In genomic region chr1:8395433-8395866, GRCh38 we compare ENCODE assay signal across 8 cellular contexts.
DNase-seq lines count a peak whose midpoint lies in the region; ATAC-seq and TF ChIP-seq lines count a peak whose summit lies in the region.

No MANE protein-coding gene starts in this region.

- H3K9me3 ChIP-seq in left ventricle myocardium inferior (replicated peaks): no peaks in the 10 kb centered on the region
- no peaks in the 10 kb centered on the region for H3K9me3 ChIP-seq in T-helper 17 cell (ENCODE audit: control insufficient read depth, low read length, poor library complexity, severe bottlenecking)
- no peaks in the 10 kb centered on the region for H3K9me3 ChIP-seq in right lobe of liver
- H3K9me3 ChIP-seq in upper lobe of left lung: no peaks in the 10 kb centered on the region

- H3K4me1 Mint-ChIP-seq in T-helper 17 cell: peaks cover 61% of the 10 kb centered on the region

- WGBS in right lobe of liver (ENCODE audit: insufficient coverage, low coverage, low lambda C conversion rate, missing lambda C conversion rate): 32% methylated on average over 2 of the region's 2 CpGs
- 2 to 8% methylated on average over 2 of the region's 2 CpGs for WGBS in upper lobe of left lung, 2 donors

- TF ChIP-seq CTCF in left ventricle myocardium inferior (IDR thresholded peaks at IDR 0.05; ENCODE audit: borderline replicate concordance) (no peak), right lobe of liver (IDR thresholded peaks at IDR 0.05) (no peak), upper lobe of left lung (IDR thresholded peaks at IDR 0.05) (no peak)

- H3K36me3 ChIP-seq in left ventricle myocardium inferior: no peaks in the 10 kb centered on the region
- H3K36me3 ChIP-seq in right lobe of liver: peaks cover 0 to 4% (median 0%) of the 10 kb centered on the region in 4 donors
- H3K36me3 ChIP-seq in upper lobe of left lung: peaks cover 0 to 18% (median 0%) of the 10 kb centered on the region in 4 donors

- peak overlapping the region; percentile 89 for H3K27ac ChIP-seq in left ventricle myocardium inferior (replicated peaks)
- H3K27ac ChIP-seq in right lobe of liver: no peak overlapping the region
- peak overlapping the region; percentile 55 to 70 (median 63) for H3K27ac ChIP-seq in upper lobe of left lung
- no peak overlapping the region for H3K27ac ChIP-seq in substantia nigra (ENCODE audit: low read depth, low read length, poor library complexity, severe bottlenecking)

- intact Hi-C loops in left ventricle myocardium inferior (cut with micrococcal nuclease): no loop called here
- intact Hi-C loops in Right ventricle myocardium superior (cut with DNase I): no loop called here
- intact Hi-C loops in right lobe of liver (cut with DNase I): no loop called here

- H3K27ac Mint-ChIP-seq in T-helper 17 cell: peak overlapping the region; percentile 95

- DNase-seq in left ventricle myocardium inferior (no peak), Right ventricle myocardium superior (no peak), T-helper 17 cell (no peak), right lobe of liver (peak in 1 of 3 donors; percentile 37), upper lobe of left lung (no peak), substantia nigra (lab: John Stamatoyannopoulos, UW) (no peak), NCI-H1092 treated with DMSO at 0.1 percent for 48 hours (lab: John Stamatoyannopoulos, UW) (no peak)
- no peak for DNase-seq in activated CD4-positive, CD25-positive, alpha-beta regulatory T cell (lab: John Stamatoyannopoulos, UW)

- peak overlapping the region; percentile 84 for H3K4me3 Mint-ChIP-seq in T-helper 17 cell

- peaks cover 95% of the 10 kb centered on the region for H3K4me1 ChIP-seq in left ventricle myocardium inferior
- peaks cover under 1 to 10% (median 6%) of the 10 kb centered on the region in 4 donors for H3K4me1 ChIP-seq in right lobe of liver
- peaks cover 57 to 69% (median 59%) of the 10 kb centered on the region in 4 donors for H3K4me1 ChIP-seq in upper lobe of left lung

- H3K27me3 ChIP-seq in left ventricle myocardium inferior (ENCODE audit: low read depth) (no peaks in the 10 kb centered on the region), right lobe of liver (no peaks in the 10 kb centered on the region), upper lobe of left lung (no peaks in the 10 kb centered on the region)

- no peaks in the 10 kb centered on the region for H3K27me3 Mint-ChIP-seq in T-helper 17 cell

- peaks cover 7% of the 10 kb centered on the region for H3K36me3 Mint-ChIP-seq in T-helper 17 cell (ENCODE audit: low read depth)

- H3K4me3 ChIP-seq in left ventricle myocardium inferior: no peak overlapping the region
- no peak overlapping the region for H3K4me3 ChIP-seq in right lobe of liver
- peak overlapping the region in 2 of 4 donors; percentile 15 to 18 for H3K4me3 ChIP-seq in upper lobe of left lung

- TF ChIP-seq EP300 in upper lobe of left lung (IDR thresholded peaks at IDR 0.05): no peak

- no peak for TF ChIP-seq POLR2A in right lobe of liver (IDR thresholded peaks at IDR 0.05)
- no peak for TF ChIP-seq POLR2A in upper lobe of left lung (IDR thresholded peaks at IDR 0.05)

- ATAC-seq in Right ventricle myocardium superior (ENCODE audit: poor library complexity): no peak
- peak; percentile 69 for ATAC-seq in T-helper 17 cell
- ATAC-seq in right lobe of liver: peak; percentile 44 to 63 (median 50)
- ATAC-seq in upper lobe of left lung (ENCODE audit: low FRiP score in 2 of 2): peak in 1 of 2 donors; percentile 31

Comparison
In these comparisons a context has a peak if more than half of its experiments do, and no peak if none do; other contexts are left out.
1. H3K27ac ChIP-seq: peak in left ventricle myocardium inferior (single experiment) and upper lobe of left lung (4 of 4); none in right lobe of liver (0 of 3) and substantia nigra (single experiment).